ENCODE assay signal across 8 cellular contexts in genomic region chr22:41688365-41689211, GRCh38. TPM values are rescaled to one million over a fixed set of nuclear protein-coding genes. Genes with fewer than 3 reads are reported as not detected.
DNase-seq lines count a peak whose midpoint lies in the region; ATAC-seq, FAIRE-seq and TF ChIP-seq lines count a peak whose summit lies in the region.

Gene SNU13, minus strand, starts transcription at chr22:41688867. Its CDS starts 71 bp downstream, at chr22:41688796.

- H3K27me3 ChIP-seq in HepG2 (ENCODE audit: control insufficient read depth in 1 of 2, insufficient read depth in 2 of 2, low read length in 2 of 2): no peaks in the 10 kb centered on the region

- no peak for TF ChIP-seq RAD21 in HepG2 (CRISPR knock-in tag; IDR thresholded peaks at IDR 0.05)

- no peaks in the 10 kb centered on the region for H3K9me3 ChIP-seq in HepG2 (ENCODE audit: low read length)

- peaks cover 27% of the 10 kb centered on the region for H3K4me1 ChIP-seq in HepG2 (ENCODE audit: insufficient read depth, low read length)

- TF ChIP-seq POLR2A in HepG2 (IDR thresholded peaks at IDR 0.05; ENCODE audit: insufficient read depth in 1 of 2, low read depth in 2 of 2, low read length in 2 of 2): peak; percentile 87 to 90

- H3K27ac ChIP-seq in HepG2 (ENCODE audit: extremely low read length, insufficient read depth, low read length): peak within 1 kb of the TSS; percentile 93

- peak; percentile 78 for ATAC-seq in GM19372 (IDR thresholded peaks at IDR 0.05; ENCODE audit: low read depth, unreplicated experiment)
- peak; percentile 85 for ATAC-seq in HG03565 (IDR thresholded peaks at IDR 0.05; ENCODE audit: unreplicated experiment)
- ATAC-seq in HepG2: peak; percentile 96

- intact Hi-C loops in HepG2 (cut with micrococcal nuclease; ENCODE audit: unreplicated experiment): loop anchor here (2.0 kb wide), 1 partner anchor 22 kb away; no protein-coding TSS in a partner anchor

- TF ChIP-seq CTCF in HepG2 (CRISPR knock-in tag; IDR thresholded peaks at IDR 0.05): peak; percentile 39; the same call in 1 of the 2 replicates

- peak; percentile 76 for FAIRE-seq in HepG2 (lab: Jason Lieb, UNC)

- H3K4me2 ChIP-seq in HepG2 (ENCODE audit: low read depth, low read length): peak within 1 kb of the TSS; percentile 86

- WGBS in HepG2 (ENCODE audit: low lambda C conversion rate): 0% methylated on average over 30 of the region's 62 CpGs

- peak within 1 kb of the TSS; percentile 90 for H3K9ac ChIP-seq in HepG2 (ENCODE audit: insufficient read depth, low read depth, low read length)

- in situ Hi-C loops in HepG2 (cut with HindIII; ENCODE audit: extremely low pct_ligation_motif_present, low pct_unique_long_range_greater_than_20kb): no loop called here

- POLR2A ChIA-PET in HepG2 (lab: Yijun Ruan, JAX): interaction anchor here (0.6 to 2.8 kb wide), 8 partner anchors 9 to 258 kb away, joined by 3 to 29 read pairs (median 5); partner anchors contain the start of genes CCDC134, CENPM, DESI1 and PMM1

- H2AFZ ChIP-seq in HepG2 (ENCODE audit: low read length): no peak within 1 kb of the TSS

- no TSS peak for BruUV-seq in HepG2 (replicated peaks; lab: Mats Ljungman, UMichigan)

- CTCF ChIA-PET in HepG2 (lab: Yijun Ruan, JAX; ENCODE audit: low intra/inter-chr PET ratio, low total read pairs): no interaction called here

- DNase-seq in CD1c-positive myeloid dendritic cell (ENCODE audit: extremely low spot score) (peak; percentile 98), NCI-H82 (lab: John Stamatoyannopoulos, UW) (peak; percentile 92), dermis blood vessel endothelial cell (peak; percentile 97), HepG2 (ENCODE audit: low spot score) (peak; percentile 88)
- peak; percentile 89 to 91 for DNase-seq in activated CD4-positive, alpha-beta T cell treated with anti-CD3 and anti-CD28 coated beads, Interleukin-2, amount 50 U/mL, for 4 hours
- DNase-seq in stimulated activated CD4-positive, alpha-beta T cell treated with anti-CD3 and anti-CD28 coated beads, Interleukin-2, amount 100 ng/mL, for 48 hours: peak; percentile 86 to 87

- peaks cover 47% of the 10 kb centered on the region for H3K79me2 ChIP-seq in HepG2 (ENCODE audit: insufficient read depth, low read length)

- TF ChIP-seq EP300 in HepG2 (IDR thresholded peaks at IDR 0.05; ENCODE audit: low read depth in 2 of 2, low read length in 2 of 2) (0 out of 4 replicates have a peak, but pooled peaks of 1 of the 2 experiments have one; percentile 29), HepG2 (CRISPR knock-in tag; IDR thresholded peaks at IDR 0.05; ENCODE audit: borderline replicate concordance) (no peak)

- H3K4me3 ChIP-seq in HepG2 (replicated peaks in 1 of 3; ENCODE audit: insufficient read depth in 1 of 3, low read depth in 2 of 3, low read length in 3 of 3): peak within 1 kb of the TSS; percentile 85 to 95 (median 94)

- no peaks in the 10 kb centered on the region for H3K36me3 ChIP-seq in HepG2 (replicated peaks in 1 of 2; ENCODE audit: control insufficient read depth in 1 of 2, insufficient read depth in 2 of 2, low read length in 2 of 2)

- H4K20me1 ChIP-seq in HepG2 (ENCODE audit: insufficient read depth, low read length): no peaks in the 10 kb centered on the region; the same call in 1 of the 2 replicates

TF ChIP-seq in HepG2, 621 proteins besides CTCF, POLR2A, EP300 and RAD21 (continues in another document):
- TF ChIP-seq KLF16 (CRISPR knock-in tag; IDR thresholded peaks at IDR 0.05): peak in 1 of 2 experiments; percentile 46; a peak in 1 of 4 replicates
- TF ChIP-seq ZBTB7B (CRISPR knock-in tag; IDR thresholded peaks at IDR 0.05): no peak
- TF ChIP-seq AGO2 (optimal IDR thresholded peaks at IDR 0.05; ENCODE audit: low read depth, low read length): peak; percentile 59
- no peak for TF ChIP-seq TEAD2 (CRISPR knock-in tag; IDR thresholded peaks at IDR 0.05)
- no peak for TF ChIP-seq ZNF44 (CRISPR knock-in tag; IDR thresholded peaks at IDR 0.05)
- TF ChIP-seq FOSL2 (CRISPR knock-in tag; IDR thresholded peaks at IDR 0.05): peak; percentile 43
- TF ChIP-seq TARDBP (CRISPR knock-in tag; IDR thresholded peaks at IDR 0.05): peak; percentile 55; the same call in 1 of the 2 replicates
- peak; percentile 41; the same call in 1 of the 2 replicates for TF ChIP-seq HMGXB3 (CRISPR knock-in tag; IDR thresholded peaks at IDR 0.05; ENCODE audit: borderline replicate concordance)
- peak; percentile 56; the same call in 1 of the 2 replicates for TF ChIP-seq ZNF143 (CRISPR knock-in tag; IDR thresholded peaks at IDR 0.05)
- TF ChIP-seq PHF20 (CRISPR knock-in tag; IDR thresholded peaks at IDR 0.05): peak; percentile 89
- TF ChIP-seq ZBTB4 (CRISPR knock-in tag; IDR thresholded peaks at IDR 0.05; ENCODE audit: borderline replicate concordance): no peak; the same call in 1 of the 2 replicates

RNA-seq across cellular contexts. Expression of gene SNU13, which starts in this region (rescaled TPM):
- total RNA-seq in dermis blood vessel endothelial cell (74.9 and 77.6 TPM in 2 replicates), HepG2 (2016; rRNA removed; fragmentation: Illumina TruSeq; extraction: Trizol) (203 and 276 TPM in 2 replicates)
- total RNA-seq in HepG2 (2016; cell fraction: cytosol; rRNA removed; fragmentation: Illumina TruSeq; extraction: Trizol; ENCODE audit: low read depth): 81.0 and 91.5 TPM in 2 replicates
- 199 and 275 TPM in 2 replicates for total RNA-seq in HepG2 (2016; cell fraction: insoluble cytoplasmic fraction; rRNA removed; fragmentation: Illumina TruSeq; extraction: Trizol)
- 122 and 129 TPM in 2 replicates for total RNA-seq in HepG2 (2016; cell fraction: membrane; rRNA removed; fragmentation: Illumina TruSeq; extraction: Trizol)
- 62.6 and 67.0 TPM in 2 replicates for total RNA-seq in HepG2 (2016; cell fraction: nucleus; rRNA removed; fragmentation: Illumina TruSeq; extraction: Trizol)
- 287 and 294 TPM in 2 replicates for polyA plus RNA-seq in HepG2 (2011; rRNA removed)
- polyA plus RNA-seq in HepG2 (2011; cell fraction: cytosol; rRNA removed): 300 and 301 TPM in 2 replicates
- 84.3 and 96.7 TPM in 2 replicates for polyA plus RNA-seq in HepG2 (2011; cell fraction: nucleus; rRNA removed)
- polyA plus RNA-seq in HepG2 (2012): 185 and 224 TPM in 2 replicates
- polyA plus RNA-seq in HepG2 (2016; cell fraction: cytosol; fragmentation: Illumina TruSeq; extraction: Trizol; ENCODE audit: low read depth): 108 and 124 TPM in 2 replicates
- 406 and 429 TPM in 2 replicates for polyA plus RNA-seq in HepG2 (2016; cell fraction: insoluble cytoplasmic fraction; fragmentation: Illumina TruSeq; extraction: Trizol; ENCODE audit: low read depth)
- 153 and 154 TPM in 2 replicates for polyA plus RNA-seq in HepG2 (2016; cell fraction: membrane; fragmentation: Illumina TruSeq; extraction: Trizol; ENCODE audit: low read depth)
- polyA plus RNA-seq in HepG2 (2016; cell fraction: nucleus; fragmentation: Illumina TruSeq; extraction: Trizol; ENCODE audit: insufficient read depth, low read depth): 168 and 172 TPM in 2 replicates
- 181 and 279 TPM in 2 replicates for polyA minus RNA-seq in HepG2 (2011; rRNA and poly(A)+ RNA removed; ENCODE audit: low replicate concordance)
- 72.6 and 78.5 TPM in 2 replicates for polyA minus RNA-seq in HepG2 (2011; cell fraction: cytosol; rRNA and poly(A)+ RNA removed)
- 35.0 and 35.4 TPM in 2 replicates for polyA minus RNA-seq in HepG2 (2011; cell fraction: nucleus; rRNA and poly(A)+ RNA removed)

Comparison
In these comparisons a context has a peak if more than half of its experiments do, and no peak if none do; other contexts are left out.
1. Peak in every context shown above with its lines: DNase-seq, ATAC-seq, H3K4me3 ChIP-seq and H3K27ac ChIP-seq.